ENCODE assay signal across 10 cellular contexts in genomic region chr2:42906115-42906556, GRCh38.
DNase-seq lines count a peak whose midpoint lies in the region; ATAC-seq and TF ChIP-seq lines count a peak whose summit lies in the region.
"Had no signal": no experiment of that assay in that cellular context is flagged by ENCODE, and none has a peak within 500 bp of the region (broad histone marks: within the 10 kb centered on the region; RNA-seq: fewer than 3 reads in every experiment).

No MANE protein-coding gene starts in this region.

- peak overlapping the region; percentile 60 to 92 (median 82) for H3K27ac ChIP-seq in heart right ventricle
- H3K27ac ChIP-seq in esophagus squamous epithelium, result peak overlapping the region; percentile 48 to 85 (median 80)
- peak overlapping the region; percentile 3 to 86 for H3K27ac ChIP-seq in ovary
- H3K27ac ChIP-seq in brain microvascular endothelial cell, result no peak overlapping the region

- TF ChIP-seq EP300 in ovary (IDR thresholded peaks at IDR 0.05), result no peak

- 44 to 56% methylated on average over 4 of the region's 4 CpGs for WGBS in heart right ventricle, 2 donors
- WGBS in esophagus squamous epithelium, 2 donors, result 26 to 52% methylated on average over 3 to 4 of the region's 4 CpGs
- WGBS in ovary, 3 donors, result 20 to 27% (median 21%) methylated on average over 4 of the region's 4 CpGs

- peaks cover 35 to 75% (median 63%) of the 10 kb centered on the region in 9 donors for H3K4me1 ChIP-seq in heart right ventricle
- peaks cover 18 to 82% (median 50%) of the 10 kb centered on the region in 3 donors for H3K4me1 ChIP-seq in esophagus squamous epithelium
- peaks cover 34% of the 10 kb centered on the region for H3K4me1 ChIP-seq in ovary (ENCODE audit: insufficient read depth)

- no peaks in the 10 kb centered on the region for H3K36me3 Mint-ChIP-seq in activated T-helper 1 cell treated with anti-CD3 and anti-CD28 coated beads, Interleukin-12 subunit alpha, Interleukin-12 subunit beta, Interleukin-2, Interleukin-4 antibody, amounts not matched to agents 30 ng/mL and 10 ng/mL and 1 ng/mL, durations not matched to agents 14 hours and 24 hours and 36 hours (ENCODE audit: low read depth)

- no peak for DNase-seq in heart right ventricle
- DNase-seq in Right ventricle myocardium inferior (ENCODE audit: missing footprints), result no peak
- DNase-seq in esophagus squamous epithelium (lab: John Stamatoyannopoulos, UW), result no peak
- no peak for DNase-seq in ovary
- no peak for DNase-seq in activated T-helper 1 cell treated with anti-CD3 and anti-CD28 coated beads, Interleukin-12 subunit alpha, Interleukin-12 subunit beta, Interleukin-2, Interleukin-4 antibody, amounts not matched to agents 30 ng/mL and 10 ng/mL and 1 ng/mL, durations not matched to agents 14 hours and 24 hours and 36 hours (ENCODE audit: low spot score)
- no peak for DNase-seq in brain microvascular endothelial cell
- DNase-seq in SHP77 (lab: John Stamatoyannopoulos, UW), result no peak
- DNase-seq: activated CD4-positive, alpha-beta T cell treated with anti-CD3 and anti-CD28 coated beads, Interleukin-2, amount 10 ng/mL, durations not matched to agents 7 days and 5 days; activated naive CD4-positive, alpha-beta T cell treated with Interleukin-2 at 50 U/mL for 16 hours had no signal

- no peak for TF ChIP-seq CTCF in heart right ventricle (IDR thresholded peaks at IDR 0.05)
- no peak for TF ChIP-seq CTCF in esophagus squamous epithelium (IDR thresholded peaks at IDR 0.05)
- TF ChIP-seq CTCF in ovary (IDR thresholded peaks at IDR 0.05), result no peak
- no peak for TF ChIP-seq CTCF in brain microvascular endothelial cell (IDR thresholded peaks at IDR 0.05; ENCODE audit: low read depth, low read length, missing control alignments)

- in situ Hi-C loops in brain microvascular endothelial cell (cut with HindIII; ENCODE audit: low pct_ligation_motif_present, low sequenced_read_pairs), result no loop called here

- H3K9me3 Mint-ChIP-seq in activated T-helper 1 cell treated with anti-CD3 and anti-CD28 coated beads, Interleukin-12 subunit alpha, Interleukin-12 subunit beta, Interleukin-2, Interleukin-4 antibody, amounts not matched to agents 30 ng/mL and 10 ng/mL and 1 ng/mL, durations not matched to agents 14 hours and 24 hours and 36 hours, result no peaks in the 10 kb centered on the region
- H3K9me3 Mint-ChIP-seq: activated CD4-positive, alpha-beta T cell treated with anti-CD3 and anti-CD28 coated beads, Interleukin-2, amount 10 ng/mL, durations not matched to agents 7 days and 5 days had no signal

- intact Hi-C loops in heart right ventricle (cut with DNase I), result loop anchor here in 4 of 10 donors (5.0 kb wide), 3 partner anchors 39 to 49 kb away; no protein-coding TSS in a partner anchor
- intact Hi-C loops in Right ventricle myocardium inferior (cut with DNase I), result loop anchor here (2.0 kb wide), 2 partner anchors 17 to 47 kb away; no protein-coding TSS in a partner anchor
- intact Hi-C loops in esophagus squamous epithelium (cut with DNase I), result no loop called here
- intact Hi-C loops in ovary (cut with DNase I), result no loop called here
- intact Hi-C loops in activated T-helper 1 cell treated with anti-CD3 and anti-CD28 coated beads, Interleukin-12 subunit alpha, Interleukin-12 subunit beta, Interleukin-2, Interleukin-4 antibody, amounts not matched to agents 30 ng/mL and 10 ng/mL and 1 ng/mL, durations not matched to agents 14 hours and 24 hours and 36 hours (cut with micrococcal nuclease), result no loop called here

- H3K27ac Mint-ChIP-seq in activated T-helper 1 cell treated with anti-CD3 and anti-CD28 coated beads, Interleukin-12 subunit alpha, Interleukin-12 subunit beta, Interleukin-2, Interleukin-4 antibody, amounts not matched to agents 30 ng/mL and 10 ng/mL and 1 ng/mL, durations not matched to agents 14 hours and 24 hours and 36 hours, result no peak overlapping the region
- H3K27ac Mint-ChIP-seq: activated CD4-positive, alpha-beta T cell treated with anti-CD3 and anti-CD28 coated beads, Interleukin-2, amount 10 ng/mL, durations not matched to agents 7 days and 5 days had no signal

- no peak overlapping the region for H3K4me3 Mint-ChIP-seq in activated T-helper 1 cell treated with anti-CD3 and anti-CD28 coated beads, Interleukin-12 subunit alpha, Interleukin-12 subunit beta, Interleukin-2, Interleukin-4 antibody, amounts not matched to agents 30 ng/mL and 10 ng/mL and 1 ng/mL, durations not matched to agents 14 hours and 24 hours and 36 hours
- H3K4me3 Mint-ChIP-seq: activated CD4-positive, alpha-beta T cell treated with anti-CD3 and anti-CD28 coated beads, Interleukin-2, amount 10 ng/mL, durations not matched to agents 7 days and 5 days had no signal

- H3K4me3 ChIP-seq in heart right ventricle (peak overlapping the region in 5 of 10 donors; percentile 3 to 32 (median 24)), esophagus squamous epithelium (peak overlapping the region in 1 of 4 donors; percentile 40), ovary (no peak overlapping the region), brain microvascular endothelial cell (ENCODE audit: low read depth, low read length) (no peak overlapping the region)

- H3K27me3 ChIP-seq in heart right ventricle, result peaks cover 0 to 7% (median 0%) of the 10 kb centered on the region in 7 donors
- H3K27me3 ChIP-seq in esophagus squamous epithelium, result no peaks in the 10 kb centered on the region
- H3K27me3 ChIP-seq in ovary, result no peaks in the 10 kb centered on the region
- no peaks in the 10 kb centered on the region for H3K27me3 ChIP-seq in brain microvascular endothelial cell (replicated peaks)

- TF ChIP-seq POLR2A in esophagus squamous epithelium (IDR thresholded peaks at IDR 0.05) (no peak), ovary (IDR thresholded peaks at IDR 0.05) (no peak)

- H3K4me1 Mint-ChIP-seq in activated T-helper 1 cell treated with anti-CD3 and anti-CD28 coated beads, Interleukin-12 subunit alpha, Interleukin-12 subunit beta, Interleukin-2, Interleukin-4 antibody, amounts not matched to agents 30 ng/mL and 10 ng/mL and 1 ng/mL, durations not matched to agents 14 hours and 24 hours and 36 hours (ENCODE audit: low read depth), result no peaks in the 10 kb centered on the region
- H3K4me1 Mint-ChIP-seq: activated CD4-positive, alpha-beta T cell treated with anti-CD3 and anti-CD28 coated beads, Interleukin-2, amount 10 ng/mL, durations not matched to agents 7 days and 5 days had no signal

- peak in 5 of 8 donors; percentile 1 to 11 (median 7) for ATAC-seq in heart right ventricle
- ATAC-seq in Right ventricle myocardium inferior, result no peak
- no peak for ATAC-seq in GM21717 (IDR thresholded peaks at IDR 0.05; ENCODE audit: unreplicated experiment)

- H3K9me3 ChIP-seq in heart right ventricle, result no peaks in the 10 kb centered on the region
- H3K9me3 ChIP-seq in esophagus squamous epithelium, result no peaks in the 10 kb centered on the region
- H3K9me3 ChIP-seq in ovary, result no peaks in the 10 kb centered on the region

- H3K36me3 ChIP-seq in heart right ventricle (no peaks in the 10 kb centered on the region), esophagus squamous epithelium (no peaks in the 10 kb centered on the region), ovary (no peaks in the 10 kb centered on the region), brain microvascular endothelial cell (replicated peaks) (no peaks in the 10 kb centered on the region)

- peaks cover 6% of the 10 kb centered on the region for H3K27me3 Mint-ChIP-seq in activated T-helper 1 cell treated with anti-CD3 and anti-CD28 coated beads, Interleukin-12 subunit alpha, Interleukin-12 subunit beta, Interleukin-2, Interleukin-4 antibody, amounts not matched to agents 30 ng/mL and 10 ng/mL and 1 ng/mL, durations not matched to agents 14 hours and 24 hours and 36 hours (ENCODE audit: insufficient read depth)

Comparison
In these comparisons a context has a peak if more than half of its experiments do, and no peak if none do; other contexts are left out.
1. ATAC-seq: peak in heart right ventricle (5 of 8); none in Right ventricle myocardium inferior (single experiment) and GM21717 (single experiment).